ENCODE assay signal across 7 cellular contexts in genomic region chr15:67967871-67968423, GRCh38.
DNase-seq lines count a peak whose midpoint lies in the region; ATAC-seq and TF ChIP-seq lines count a peak whose summit lies in the region.

No MANE protein-coding gene starts in this region.

- no peaks in the 10 kb centered on the region for H3K9me3 ChIP-seq in SJSA1 (replicated peaks)
- H3K9me3 ChIP-seq in esophagus (ENCODE audit: control insufficient read depth in 2 of 2, insufficient read depth in 1 of 2, low read depth in 1 of 2, low read length in 1 of 2), result no peaks in the 10 kb centered on the region
- H3K9me3 ChIP-seq in transverse colon, result no peaks in the 10 kb centered on the region

- H3K4me3 ChIP-seq in SJSA1 (peak overlapping the region; percentile 24), esophagus (ENCODE audit: low read depth in 1 of 2, low read length in 2 of 2) (peak overlapping the region; percentile 22 to 29), transverse colon (peak overlapping the region in 3 of 4 donors; percentile 26 to 43 (median 28))

- intact Hi-C loops in transverse colon (cut with DNase I; ENCODE audit: low total_unique reads), result no loop called here

- TF ChIP-seq POLR2A in transverse colon (IDR thresholded peaks at IDR 0.05), result no peak

- no peak for ATAC-seq in GM21515 (IDR thresholded peaks at IDR 0.05; ENCODE audit: unreplicated experiment)

- no peaks in the 10 kb centered on the region for H3K27me3 ChIP-seq in SJSA1 (replicated peaks)
- no peaks in the 10 kb centered on the region for H3K27me3 ChIP-seq in esophagus (ENCODE audit: control insufficient read depth in 1 of 2, insufficient read depth in 2 of 2, low read length in 2 of 2)
- H3K27me3 ChIP-seq in transverse colon, result no peaks in the 10 kb centered on the region

- H3K4me1 ChIP-seq in SJSA1 (replicated peaks) (peaks cover 13% of the 10 kb centered on the region), esophagus (ENCODE audit: control insufficient read depth in 2 of 2, insufficient read depth in 2 of 2, low read length in 1 of 2) (peaks cover 5 to 6% of the 10 kb centered on the region in 2 donors), transverse colon (peaks cover 0 to 16% (median 15%) of the 10 kb centered on the region in 4 donors)

- TF ChIP-seq CTCF in transverse colon (IDR thresholded peaks at IDR 0.05), result no peak

- H3K36me3 ChIP-seq in SJSA1, result no peaks in the 10 kb centered on the region
- H3K36me3 ChIP-seq in esophagus (ENCODE audit: control insufficient read depth in 2 of 2, insufficient read depth in 2 of 2, low read length in 1 of 2), result no peaks in the 10 kb centered on the region
- H3K36me3 ChIP-seq in transverse colon, result no peaks in the 10 kb centered on the region

- 8 to 9% methylated on average over 30 of the region's 30 CpGs for WGBS in esophagus, 2 donors
- WGBS in transverse colon (ENCODE audit: low coverage in 1 of 2), 2 donors, result 12% methylated on average over 29 of the region's 30 CpGs; no CpG with 5 or more reads in 1 of the 2 donors

- TF ChIP-seq EP300 in transverse colon (IDR thresholded peaks at IDR 0.05; ENCODE audit: low read depth), result no peak

- DNase-seq in GDM1 (lab: John Stamatoyannopoulos, UW) (peak; percentile 17), HuH-7 (ENCODE audit: low spot score) (peak; percentile 62), SJSA1 (ENCODE audit: low read depth in 1 of 2, low spot score in 2 of 2) (peak; percentile 64 to 78), midbrain (lab: John Stamatoyannopoulos, UW) (peak; percentile 27), transverse colon (peak; percentile 76)

- in situ Hi-C loops in transverse colon (cut with MboI; ENCODE audit: low pct_ligation_motif_present in 1 of 4, low pct_unique_long_range_greater_than_20kb in 1 of 4, low sequenced_read_pairs in 3 of 4), result no loop called here

- no peak overlapping the region for H3K27ac ChIP-seq in SJSA1
- H3K27ac ChIP-seq in esophagus (ENCODE audit: low read depth in 2 of 2, low read length in 1 of 2), result peak overlapping the region in 1 of 2 donors; percentile 36
- H3K27ac ChIP-seq in transverse colon, result peak overlapping the region in 3 of 4 donors; percentile 38 to 67 (median 47)

Comparison
In these comparisons a context has a peak if more than half of its experiments do, and no peak if none do; other contexts are left out.
1. DNase-seq: peak in every context shown above with its lines; median percentile 76 in transverse colon; 71 in SJSA1; 62 in HuH-7; 27 in midbrain; 17 in GDM1.